1 cellular context compared by ENCODE assay signal in the genomic region with DNA sequence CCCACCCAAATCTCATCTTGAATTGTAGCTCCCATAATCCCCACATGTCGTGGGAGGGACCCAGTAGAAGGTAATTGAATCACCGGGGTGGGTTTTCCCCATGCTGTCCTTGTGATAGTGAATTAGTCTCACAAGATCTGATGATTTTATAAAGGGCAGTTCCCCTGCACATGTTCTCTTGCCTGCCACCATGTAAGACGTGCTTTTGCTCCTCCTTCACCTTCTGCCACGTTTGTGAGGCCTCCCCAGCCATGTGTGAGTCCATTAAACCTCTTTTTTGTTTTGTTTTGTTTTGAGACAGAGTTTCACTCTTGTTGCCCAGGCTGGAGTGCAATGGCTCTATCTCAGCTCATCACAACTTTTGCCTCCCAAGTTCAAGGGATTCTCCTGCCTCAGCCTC.
TF ChIP-seq lines count a peak whose summit lies in the region.

No MANE protein-coding gene starts in this region.

TF ChIP-seq in K562, 482 proteins besides CTCF, POLR2A, EP300 and RAD21:
- TF ChIP-seq CBX3 (IDR thresholded peaks at IDR 0.05; ENCODE audit: borderline replicate concordance in 1 of 2, low read length in 2 of 2), result 0 out of 3 replicates have a peak, but pooled peaks of 1 of the 2 experiments have one; percentile 32
- TF ChIP-seq ZFP36 (IDR thresholded peaks at IDR 0.05; ENCODE audit: low read depth, low read length, partially characterized antibody), result peak; percentile 23
- TF ChIP-seq ZNF431 (CRISPR knock-in tag; IDR thresholded peaks at IDR 0.05), result peak; percentile 95
- TF ChIP-seq TRIM24 (IDR thresholded peaks at IDR 0.05), result 0 out of 4 replicates have a peak, but pooled peaks of 1 of the 2 experiments have one; percentile 20
- 0 out of 2 replicates have a peak, but pooled peaks have one; percentile 20 for TF ChIP-seq TRIM28 (IDR thresholded peaks at IDR 0.05)
